In the genomic region with DNA sequence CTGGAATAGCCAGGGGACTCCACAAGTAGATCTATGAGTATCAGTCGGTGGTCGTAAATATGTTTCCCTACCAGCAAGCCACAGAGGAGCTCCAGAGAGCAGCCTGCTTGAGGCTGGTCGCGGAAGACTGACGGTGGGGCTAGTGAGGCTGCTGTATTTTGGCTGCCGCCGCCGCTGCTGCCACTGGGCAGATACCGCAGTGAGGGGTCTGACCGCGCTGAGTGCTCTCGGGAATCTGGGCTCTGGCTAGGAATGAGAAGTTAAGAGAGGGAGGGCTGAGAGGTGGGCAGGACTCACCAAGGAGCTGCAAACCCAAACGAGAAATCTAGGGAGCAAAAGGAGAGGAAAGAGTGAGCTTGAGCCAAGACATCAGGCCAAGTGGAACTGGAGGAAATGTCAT, we compare ENCODE assay signal across 9 cellular contexts. TPM values are rescaled to one million over a fixed set of nuclear protein-coding genes. Genes with fewer than 3 reads are reported as not detected.
DNase-seq lines count a peak whose midpoint lies in the region; ATAC-seq and TF ChIP-seq lines count a peak whose summit lies in the region.
"Had no signal": no experiment of that assay in that cellular context is flagged by ENCODE, and none has a peak within 500 bp of the region (broad histone marks: within the 10 kb centered on the region; RNA-seq: fewer than 3 reads in every experiment).

Gene EXOC1L, plus strand, starts transcription at position 157 of the 400 bp plus-strand sequence. Its CDS starts 237 bp downstream, at position 394.

- intact Hi-C loops in mammary epithelial cell (cut with micrococcal nuclease): no loop called here

- no peaks in the 10 kb centered on the region for H3K4me1 ChIP-seq in mammary epithelial cell (ENCODE audit: insufficient read depth, low read length)

- ATAC-seq in GM21786 (IDR thresholded peaks at IDR 0.05; ENCODE audit: unreplicated experiment): no peak
- ATAC-seq in HG03097 (IDR thresholded peaks at IDR 0.05; ENCODE audit: low FRiP score, unreplicated experiment): no peak

- no peaks in the 10 kb centered on the region for H3K9me3 Mint-ChIP-seq in activated naive CD4-positive, alpha-beta T cell treated with anti-CD3 and anti-CD28 coated beads, Interleukin-2, amount 50 U/mL, for 24 hours
- H3K9me3 Mint-ChIP-seq in type B pancreatic cell: no peaks in the 10 kb centered on the region

- no peak within 1 kb of the TSS for H3K27ac ChIP-seq in mammary epithelial cell (ENCODE audit: insufficient read depth, low read depth, low read length)

- no peaks in the 10 kb centered on the region for H3K27me3 ChIP-seq in mammary epithelial cell (ENCODE audit: insufficient read depth, low read length)
- H3K27me3 ChIP-seq in kidney epithelial cell (ENCODE audit: control insufficient read depth, insufficient read depth, low read length): no peaks in the 10 kb centered on the region

- peak within 1 kb of the TSS; percentile 12 for H3K4me3 Mint-ChIP-seq in activated naive CD4-positive, alpha-beta T cell treated with anti-CD3 and anti-CD28 coated beads, Interleukin-2, amount 50 U/mL, for 24 hours
- H3K4me3 Mint-ChIP-seq in type B pancreatic cell: peak within 1 kb of the TSS; percentile 76

- no peak within 1 kb of the TSS for H3K9ac ChIP-seq in mammary epithelial cell (ENCODE audit: insufficient read depth, low read length)

- H3K79me2 ChIP-seq in mammary epithelial cell (ENCODE audit: insufficient read depth, low read length): no peaks in the 10 kb centered on the region

- peaks cover 5% of the 10 kb centered on the region for H3K4me1 Mint-ChIP-seq in activated naive CD4-positive, alpha-beta T cell treated with anti-CD3 and anti-CD28 coated beads, Interleukin-2, amount 50 U/mL, for 24 hours
- H3K4me1 Mint-ChIP-seq in type B pancreatic cell (ENCODE audit: unreplicated experiment): peaks cover 4% of the 10 kb centered on the region

- in situ Hi-C loops in mammary epithelial cell (cut with MboI; ENCODE audit: low sequenced_read_pairs in 2 of 2): no loop called here

- no peak for DNase-seq in activated naive CD4-positive, alpha-beta T cell (lab: John Stamatoyannopoulos, UW)
- DNase-seq in mammary epithelial cell: no peak
- no peak for DNase-seq in kidney epithelial cell (ENCODE audit: low read depth)
- DNase-seq in type B pancreatic cell (ENCODE audit: extremely low spot score, unreplicated experiment): no peak
- DNase-seq in effector CD4-positive, alpha-beta T cell: no peak
- DNase-seq: activated CD8-positive, alpha-beta memory T cell treated with anti-CD3 and anti-CD28 coated beads for 24 hours had no signal

- no peaks in the 10 kb centered on the region for H4K20me1 ChIP-seq in mammary epithelial cell (ENCODE audit: insufficient read depth, low read length)

- H3K9me3 ChIP-seq in mammary epithelial cell (replicated peaks; ENCODE audit: insufficient read depth, low read length): no peaks in the 10 kb centered on the region

- H3K27ac Mint-ChIP-seq in activated naive CD4-positive, alpha-beta T cell treated with anti-CD3 and anti-CD28 coated beads, Interleukin-2, amount 50 U/mL, for 24 hours: no peak within 1 kb of the TSS
- H3K27ac Mint-ChIP-seq in type B pancreatic cell: no peak within 1 kb of the TSS

- WGBS in mammary epithelial cell (ENCODE audit: low coverage, missing lambda C conversion rate): 10% methylated on average over 10 of the region's 13 CpGs

- H3K4me3 ChIP-seq in mammary epithelial cell (replicated peaks in 1 of 3; ENCODE audit: insufficient read depth in 1 of 3, low read depth in 2 of 3, low read length in 3 of 3) (peak within 1 kb of the TSS; percentile 5 to 37 (median 14)), kidney epithelial cell (ENCODE audit: low read depth, low read length) (peak within 1 kb of the TSS; percentile 8)

- no peaks in the 10 kb centered on the region for H3K36me3 ChIP-seq in mammary epithelial cell (ENCODE audit: insufficient read depth, low read length)
- H3K36me3 ChIP-seq in kidney epithelial cell (ENCODE audit: control insufficient read depth, insufficient read depth, low read length): no peaks in the 10 kb centered on the region

- peak within 1 kb of the TSS; percentile 86 for H3K4me2 ChIP-seq in mammary epithelial cell (ENCODE audit: insufficient read depth, low read depth, low read length)

- H3K36me3 Mint-ChIP-seq in activated naive CD4-positive, alpha-beta T cell treated with anti-CD3 and anti-CD28 coated beads, Interleukin-2, amount 50 U/mL, for 24 hours: no peaks in the 10 kb centered on the region
- no peaks in the 10 kb centered on the region for H3K36me3 Mint-ChIP-seq in type B pancreatic cell

- H2AFZ ChIP-seq in mammary epithelial cell (ENCODE audit: low read depth, low read length): peak within 1 kb of the TSS; percentile 88

- dilution Hi-C loops in mammary epithelial cell (cut with HindIII; ENCODE audit: low sequenced_read_pairs): no loop called here

- CTCF ChIA-PET in mammary epithelial cell (lab: Charles Lee; ENCODE audit: low non-redundant PET): interaction anchor here (0.6 kb wide), 1 partner anchor 400 kb away, joined by 6 read pairs; no protein-coding TSS in a partner anchor

- BruUV-seq in mammary epithelial cell (replicated peaks; lab: Mats Ljungman, UMichigan): no TSS peak

- TF ChIP-seq CTCF in mammary epithelial cell (conservative IDR thresholded peaks at IDR 0.05 in 1 of 2, IDR thresholded peaks at IDR 0.05 in 1 of 2; ENCODE audit: extremely low read depth in 1 of 2, insufficient read depth in 1 of 2, low read depth in 1 of 2, low read length in 2 of 2): no peak
- no peak for TF ChIP-seq CTCF in kidney epithelial cell (IDR thresholded peaks at IDR 0.05; ENCODE audit: insufficient read depth, low read length, poor library complexity, severe bottlenecking)
- no peak for TF ChIP-seq CTCF in type B pancreatic cell (conservative IDR thresholded peaks at IDR 0.05)

- peaks cover 7% of the 10 kb centered on the region for H3K27me3 Mint-ChIP-seq in activated naive CD4-positive, alpha-beta T cell treated with anti-CD3 and anti-CD28 coated beads, Interleukin-2, amount 50 U/mL, for 24 hours
- H3K27me3 Mint-ChIP-seq in type B pancreatic cell: peaks cover 20% of the 10 kb centered on the region

RNA-seq across cellular contexts. Expression of gene EXOC1L, which starts in this region (rescaled TPM):
- total RNA-seq in mammary epithelial cell (not detected), kidney epithelial cell (not detected in 2 replicates), type B pancreatic cell (ENCODE audit: low replicate concordance) (not detected in 2 replicates)
- not detected for polyA plus RNA-seq in mammary epithelial cell
- not detected for polyA minus RNA-seq in mammary epithelial cell
